Comparison of ENCODE assay signal across 11 cellular contexts in genomic region chr7:17402628-17403278, GRCh38.
DNase-seq lines count a peak whose midpoint lies in the region; ATAC-seq, FAIRE-seq and TF ChIP-seq lines count a peak whose summit lies in the region.
"Had no signal": no experiment of that assay in that cellular context is flagged by ENCODE, and none has a peak within 500 bp of the region (broad histone marks: within the 10 kb centered on the region; RNA-seq: fewer than 3 reads in every experiment).

No MANE protein-coding gene starts in this region.

- no peaks in the 10 kb centered on the region for H3K9me3 Mint-ChIP-seq in CD8-positive, alpha-beta T cell
- H3K9me3 Mint-ChIP-seq in activated CD4-positive, alpha-beta memory T cell treated with anti-CD3 and anti-CD28 coated beads for 36 hours = no peaks in the 10 kb centered on the region

- no peak for TF ChIP-seq CTCF in CD8-positive, alpha-beta T cell (IDR thresholded peaks at IDR 0.05)

- POLR2A ChIA-PET in CD8-positive, alpha-beta T cell (lab: Charles Lee) = no interaction called here
- POLR2A ChIA-PET in activated CD4-positive, alpha-beta memory T cell treated with anti-CD3 and anti-CD28 coated beads for 36 hours (lab: Charles Lee) = interaction anchor here (0.9 to 2.6 kb wide), 6 partner anchors 9 to 258 kb away, joined by 3 to 18 read pairs (median 4); no protein-coding TSS in a partner anchor

- H3K4me3 Mint-ChIP-seq in CD8-positive, alpha-beta T cell = peak overlapping the region; percentile 42
- H3K4me3 Mint-ChIP-seq in activated CD4-positive, alpha-beta memory T cell treated with anti-CD3 and anti-CD28 coated beads for 36 hours = peak overlapping the region; percentile 53

- H3K9me3 ChIP-seq in CD8-positive, alpha-beta T cell (ENCODE audit: low read length) = no peaks in the 10 kb centered on the region

- no peak overlapping the region for H3K27ac ChIP-seq in CD8-positive, alpha-beta T cell (ENCODE audit: low read depth, low read length)

- H3K27me3 ChIP-seq in CD8-positive, alpha-beta T cell (ENCODE audit: insufficient read depth, low read length) = no peaks in the 10 kb centered on the region

- no peak overlapping the region for H3K27ac Mint-ChIP-seq in CD8-positive, alpha-beta T cell
- H3K27ac Mint-ChIP-seq in activated CD4-positive, alpha-beta memory T cell treated with anti-CD3 and anti-CD28 coated beads for 36 hours = peak overlapping the region; percentile 92

- no peak for FAIRE-seq in frontal cortex (lab: Jason Lieb, UNC)
- FAIRE-seq in HTR-8/SVneo (lab: Jason Lieb, UNC) = no peak
- FAIRE-seq: G401.6 had no signal

- no peaks in the 10 kb centered on the region for H3K36me3 ChIP-seq in CD8-positive, alpha-beta T cell (ENCODE audit: insufficient read depth, low read length)

- no peaks in the 10 kb centered on the region for H3K36me3 Mint-ChIP-seq in CD8-positive, alpha-beta T cell
- no peaks in the 10 kb centered on the region for H3K36me3 Mint-ChIP-seq in activated CD4-positive, alpha-beta memory T cell treated with anti-CD3 and anti-CD28 coated beads for 36 hours

- peaks cover 9% of the 10 kb centered on the region for H3K4me1 Mint-ChIP-seq in CD8-positive, alpha-beta T cell (ENCODE audit: low read depth)
- H3K4me1 Mint-ChIP-seq in activated CD4-positive, alpha-beta memory T cell treated with anti-CD3 and anti-CD28 coated beads for 36 hours (ENCODE audit: low read depth) = peaks cover 44% of the 10 kb centered on the region

- H3K4me3 ChIP-seq in CD8-positive, alpha-beta T cell (ENCODE audit: low read depth, low read length) = no peak overlapping the region

- no peak for ATAC-seq in CD8-positive, alpha-beta T cell
- ATAC-seq in GM19035 (IDR thresholded peaks at IDR 0.05; ENCODE audit: unreplicated experiment) = peak; percentile 80
- ATAC-seq in HG03039 (IDR thresholded peaks at IDR 0.05; ENCODE audit: unreplicated experiment) = peak; percentile 73

- peaks cover 23% of the 10 kb centered on the region for H3K27me3 Mint-ChIP-seq in CD8-positive, alpha-beta T cell (ENCODE audit: low read depth)
- peaks cover 8% of the 10 kb centered on the region for H3K27me3 Mint-ChIP-seq in activated CD4-positive, alpha-beta memory T cell treated with anti-CD3 and anti-CD28 coated beads for 36 hours

- CTCF ChIA-PET in CD8-positive, alpha-beta T cell (lab: Charles Lee) = no interaction called here
- CTCF ChIA-PET in activated CD4-positive, alpha-beta memory T cell treated with anti-CD3 and anti-CD28 coated beads for 36 hours (lab: Charles Lee) = interaction anchor here (0.8 to 2.1 kb wide), 8 partner anchors 10 to 420 kb away, joined by 3 to 12 read pairs (median 4); no protein-coding TSS in a partner anchor

- intact Hi-C loops in CD8-positive, alpha-beta T cell (cut with DNase I, micrococcal nuclease) = no loop called here
- intact Hi-C loops in activated CD4-positive, alpha-beta memory T cell treated with anti-CD3 and anti-CD28 coated beads for 36 hours (cut with micrococcal nuclease) = loop anchor here (1.0 to 5.0 kb wide), 13 partner anchors 37 to 782 kb away; no protein-coding TSS in a partner anchor

- DNase-seq in CD8-positive, alpha-beta T cell = no peak
- DNase-seq in activated CD4-positive, alpha-beta memory T cell treated with anti-CD3 and anti-CD28 coated beads for 36 hours = peak; percentile 49
- DNase-seq in Ammon's horn (ENCODE audit: low spot score) = no peak
- no peak for DNase-seq in frontal cortex (ENCODE audit: low spot score in 2 of 2)
- DNase-seq in DMS114 treated with DMSO at 0.1 percent for 48 hours (lab: John Stamatoyannopoulos, UW; ENCODE audit: unreplicated experiment) = no peak
- no peak for DNase-seq in HTR-8/SVneo (ENCODE audit: insufficient read length, low spot score)
- DNase-seq: activated effector memory CD4-positive, alpha-beta T cell treated with Interleukin-2 at 50 U/mL for 16 hours; NCI-H345 had no signal

- H3K4me1 ChIP-seq in CD8-positive, alpha-beta T cell (ENCODE audit: insufficient read depth, low read length) = no peaks in the 10 kb centered on the region
